Comparison of ENCODE assay signal across 10 cellular contexts in the genomic region with DNA sequence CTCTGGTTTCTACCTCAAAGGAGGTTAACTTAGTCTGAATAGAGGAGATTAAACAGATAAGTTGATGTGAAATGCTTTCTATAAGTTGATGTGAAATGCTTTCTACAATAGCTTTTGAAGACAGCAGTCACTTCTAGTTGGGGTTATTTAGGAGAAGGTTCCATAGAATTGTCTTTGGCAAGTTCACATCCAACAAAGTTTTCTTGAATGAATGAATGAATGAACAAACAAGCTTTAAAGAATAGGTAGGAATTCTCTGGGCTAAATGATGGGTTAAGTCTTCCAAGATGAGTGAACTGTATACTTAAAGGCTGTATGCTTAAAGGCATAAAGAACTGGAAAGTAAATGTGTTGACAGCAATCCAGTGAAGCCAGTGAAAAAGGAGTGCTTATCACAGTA. TPM values are rescaled to one million over a fixed set of nuclear protein-coding genes. Genes with fewer than 3 reads are reported as not detected.
DNase-seq lines count a peak whose midpoint lies in the region; ATAC-seq and TF ChIP-seq lines count a peak whose summit lies in the region.
"Had no signal": no experiment of that assay in that cellular context is flagged by ENCODE, and none has a peak within 500 bp of the region (broad histone marks: within the 10 kb centered on the region; RNA-seq: fewer than 3 reads in every experiment).

No MANE protein-coding gene starts in this region.

- peaks cover 52% of the 10 kb centered on the region for H3K4me1 Mint-ChIP-seq in activated CD4-positive, alpha-beta memory T cell treated with anti-CD3 and anti-CD28 coated beads, Interleukin-2, amount 10 ng/mL, durations not matched to agents 7 days and 5 days

- TF ChIP-seq CTCF in cardiac muscle cell (IDR thresholded peaks at IDR 0.05; ENCODE audit: low read depth, low read length) (no peak), foreskin fibroblast (IDR thresholded peaks at IDR 0.05; ENCODE audit: low read depth, low read length) (no peak)

- H3K27ac Mint-ChIP-seq in activated CD4-positive, alpha-beta memory T cell treated with anti-CD3 and anti-CD28 coated beads, Interleukin-2, amount 10 ng/mL, durations not matched to agents 7 days and 5 days, result peak overlapping the region; percentile 90

- intact Hi-C loops in Right ventricle myocardium superior (cut with DNase I), result loop anchor here (10.0 kb wide), 2 partner anchors 59 to 649 kb away; no protein-coding TSS in a partner anchor

- no peak overlapping the region for H3K27ac ChIP-seq in cardiac muscle cell
- peak overlapping the region; percentile 99 for H3K27ac ChIP-seq in subcutaneous abdominal adipose tissue (ENCODE audit: low read depth, low read length)

- H3K4me3 ChIP-seq in cardiac muscle cell (peak overlapping the region; percentile 63), foreskin fibroblast (ENCODE audit: low read depth in 1 of 2, low read length in 2 of 2) (peak overlapping the region; percentile 96 to 98), subcutaneous abdominal adipose tissue (ENCODE audit: low read depth in 1 of 5, low read length in 5 of 5) (no peak overlapping the region)

- H3K4me1 ChIP-seq in cardiac muscle cell (ENCODE audit: low read depth) (peaks cover 9% of the 10 kb centered on the region), subcutaneous abdominal adipose tissue (ENCODE audit: control insufficient read depth in 5 of 5, insufficient read depth in 5 of 5, low read length in 5 of 5) (peaks cover 1 to 29% (median 25%) of the 10 kb centered on the region in 5 donors)

- peak overlapping the region; percentile 88 for H3K4me3 Mint-ChIP-seq in activated CD4-positive, alpha-beta memory T cell treated with anti-CD3 and anti-CD28 coated beads, Interleukin-2, amount 10 ng/mL, durations not matched to agents 7 days and 5 days

- POLR2A ChIA-PET in activated CD4-positive, alpha-beta memory T cell treated with anti-CD3 and anti-CD28 coated beads, Interleukin-2, amount 10 ng/mL, durations not matched to agents 7 days and 5 days (lab: Charles Lee), result interaction anchor here (2.2 to 3.5 kb wide), 3 partner anchors 18 to 316 kb away, joined by 16 to 43 read pairs (median 18); a partner anchor contains a TSS

- H3K36me3 ChIP-seq in cardiac muscle cell (peaks cover 3% of the 10 kb centered on the region), subcutaneous abdominal adipose tissue (ENCODE audit: control insufficient read depth in 5 of 5, insufficient read depth in 5 of 5, low read length in 5 of 5) (peaks cover 0 to 15% (median 4%) of the 10 kb centered on the region in 5 donors)

- DNase-seq in cardiac muscle cell (ENCODE audit: low read depth in 1 of 2, low spot score in 1 of 2), result no peak
- DNase-seq in Right ventricle myocardium superior, result no peak
- DNase-seq in activated CD4-positive, alpha-beta memory T cell treated with anti-CD3 and anti-CD28 coated beads, Interleukin-2, amount 10 ng/mL, durations not matched to agents 7 days and 5 days, result no peak
- no peak for DNase-seq in foreskin fibroblast
- DNase-seq in GF-D8 (lab: John Stamatoyannopoulos, UW), result no peak
- DNase-seq in NCI-H226, result no peak
- no peak for DNase-seq in NCI-H2081 (lab: John Stamatoyannopoulos, UW)
- DNase-seq: activated CD4-positive, alpha-beta T cell treated with anti-CD3 and anti-CD28 coated beads for 4 hours; NCI-H345 had no signal

- H3K9ac ChIP-seq in subcutaneous abdominal adipose tissue (ENCODE audit: low read length in 5 of 5), result peak overlapping the region in 1 of 5 donors; percentile 41

- H3K9me3 ChIP-seq in cardiac muscle cell (ENCODE audit: low read depth) (no peaks in the 10 kb centered on the region), subcutaneous abdominal adipose tissue (ENCODE audit: control insufficient read depth in 5 of 5, low read length in 5 of 5) (no peaks in the 10 kb centered on the region)

- no peaks in the 10 kb centered on the region for H3K9me3 Mint-ChIP-seq in activated CD4-positive, alpha-beta memory T cell treated with anti-CD3 and anti-CD28 coated beads, Interleukin-2, amount 10 ng/mL, durations not matched to agents 7 days and 5 days

- ATAC-seq in Right ventricle myocardium superior (ENCODE audit: poor library complexity), result no peak

- CTCF ChIA-PET in activated CD4-positive, alpha-beta memory T cell treated with anti-CD3 and anti-CD28 coated beads, Interleukin-2, amount 10 ng/mL, durations not matched to agents 7 days and 5 days (lab: Charles Lee), result interaction anchor here (1.3 to 3.6 kb wide), 7 partner anchors 20 to 316 kb away, joined by 4 to 28 read pairs (median 6); a partner anchor contains a TSS

- H3K27me3 ChIP-seq in cardiac muscle cell (peaks cover 2% of the 10 kb centered on the region), subcutaneous abdominal adipose tissue (ENCODE audit: control insufficient read depth in 5 of 5, insufficient read depth in 4 of 5, low read length in 5 of 5) (no peaks in the 10 kb centered on the region)

- peaks cover 2% of the 10 kb centered on the region for H3K27me3 Mint-ChIP-seq in activated CD4-positive, alpha-beta memory T cell treated with anti-CD3 and anti-CD28 coated beads, Interleukin-2, amount 10 ng/mL, durations not matched to agents 7 days and 5 days

- H3K36me3 Mint-ChIP-seq in activated CD4-positive, alpha-beta memory T cell treated with anti-CD3 and anti-CD28 coated beads, Interleukin-2, amount 10 ng/mL, durations not matched to agents 7 days and 5 days (ENCODE audit: low read depth), result peaks cover 39% of the 10 kb centered on the region

RNA-seq across cellular contexts. Expression of a gene that starts 1.9 kb away (rescaled TPM):
- total RNA-seq in cardiac muscle cell (17.7 and 25.6 TPM in 2 replicates), Right ventricle myocardium superior (52.9 TPM)
- polyA plus RNA-seq in cardiac muscle cell, result 44.9 and 45.8 TPM in 2 replicates
- 10 to 100 TPM; 62.0 to 64.9 TPM for total RNA-seq in activated CD4-positive, alpha-beta memory T cell treated with anti-CD3 and anti-CD28 coated beads, Interleukin-2, amount 10 ng/mL, durations not matched to agents 7 days and 5 days

RNA-seq across cellular contexts. Expression of a gene that starts 18.5 kb away (rescaled TPM):
- total RNA-seq in cardiac muscle cell (5.0 and 7.7 TPM in 2 replicates), Right ventricle myocardium superior (40.2 TPM)
- polyA plus RNA-seq in cardiac muscle cell, result 21.9 and 24.9 TPM in 2 replicates
- 10 to 100 TPM; 16.1 to 18.0 TPM for total RNA-seq in activated CD4-positive, alpha-beta memory T cell treated with anti-CD3 and anti-CD28 coated beads, Interleukin-2, amount 10 ng/mL, durations not matched to agents 7 days and 5 days

Comparison
In these comparisons a context has a peak if more than half of its experiments do, and no peak if none do; other contexts are left out.
1. H3K4me3 ChIP-seq: peak in cardiac muscle cell (single experiment) and foreskin fibroblast (2 of 2); none in subcutaneous abdominal adipose tissue (0 of 5).